ENCODE assay signal across 13 cellular contexts in the genomic region with DNA sequence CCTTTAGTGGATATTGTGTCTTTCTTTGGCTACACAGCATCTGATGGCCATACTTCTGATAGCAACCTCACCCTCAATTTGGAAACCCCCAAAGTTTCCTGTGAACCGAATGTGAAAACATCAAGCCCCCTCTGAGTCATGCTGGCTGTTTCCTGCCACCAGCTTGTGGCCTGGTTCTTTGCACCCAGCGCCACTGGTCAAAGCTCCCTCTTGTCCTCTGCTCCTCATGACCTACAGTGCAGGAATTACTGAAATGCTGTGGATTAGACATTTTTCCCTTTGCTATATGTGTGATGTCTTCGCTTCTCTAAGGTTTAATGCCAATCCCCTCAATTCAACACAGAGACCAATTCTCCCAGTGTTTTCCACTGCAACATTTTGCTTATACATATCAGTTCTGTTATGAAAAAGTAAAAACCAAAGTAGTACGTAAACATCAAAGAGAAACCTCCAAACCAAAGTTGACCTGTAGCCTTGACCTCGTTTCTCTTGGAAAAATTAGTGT.
DNase-seq lines count a peak whose midpoint lies in the region; ATAC-seq lines count a peak whose summit lies in the region.
"Had no signal": no experiment of that assay in that cellular context is flagged by ENCODE, and none has a peak within 500 bp of the region (broad histone marks: within the 10 kb centered on the region; RNA-seq: fewer than 3 reads in every experiment).

No MANE protein-coding gene starts in this region.

- ATAC-seq in GM18870 (IDR thresholded peaks at IDR 0.05; ENCODE audit: unreplicated experiment): peak; percentile 89
- peak; percentile 87 for ATAC-seq in GM21447 (IDR thresholded peaks at IDR 0.05; ENCODE audit: unreplicated experiment)
- ATAC-seq in HG03060 (IDR thresholded peaks at IDR 0.05; ENCODE audit: low read depth, unreplicated experiment): peak; percentile 83
- ATAC-seq in effector memory CD8-positive, alpha-beta T cell (replicated peaks): peak; percentile 60
- ATAC-seq in Right ventricle myocardium superior (ENCODE audit: poor library complexity): no peak
- ATAC-seq: activated CD4-positive, alpha-beta T cell treated with anti-CD3 and anti-CD28 coated beads for 36 hours had no signal

- no peaks in the 10 kb centered on the region for H3K36me3 Mint-ChIP-seq in effector memory CD8-positive, alpha-beta T cell (ENCODE audit: insufficient read depth)
- H3K36me3 Mint-ChIP-seq: activated naive CD8-positive, alpha-beta T cell had no signal

- H3K27me3 Mint-ChIP-seq in effector memory CD8-positive, alpha-beta T cell: no peaks in the 10 kb centered on the region
- H3K27me3 Mint-ChIP-seq: activated CD4-positive, alpha-beta T cell treated with anti-CD3 and anti-CD28 coated beads for 36 hours; activated naive CD8-positive, alpha-beta T cell; dendritic cell treated with granulocyte-macrophage colony-stimulating factor and Interleukin-4, amounts not matched to agents 40 ng/mL and 50 ng/mL, for 4 days had no signal

- no peak overlapping the region for H3K27ac Mint-ChIP-seq in effector memory CD8-positive, alpha-beta T cell
- H3K27ac Mint-ChIP-seq: activated CD4-positive, alpha-beta T cell treated with anti-CD3 and anti-CD28 coated beads for 36 hours; activated naive CD8-positive, alpha-beta T cell; dendritic cell treated with granulocyte-macrophage colony-stimulating factor and Interleukin-4, amounts not matched to agents 40 ng/mL and 50 ng/mL, for 4 days had no signal

- peak overlapping the region in 1 of 2 donors; percentile 2 for H3K4me3 Mint-ChIP-seq in effector memory CD8-positive, alpha-beta T cell
- H3K4me3 Mint-ChIP-seq: activated CD4-positive, alpha-beta T cell treated with anti-CD3 and anti-CD28 coated beads for 36 hours; activated naive CD8-positive, alpha-beta T cell; dendritic cell treated with granulocyte-macrophage colony-stimulating factor and Interleukin-4, amounts not matched to agents 40 ng/mL and 50 ng/mL, for 4 days had no signal

- H3K9me3 Mint-ChIP-seq in effector memory CD8-positive, alpha-beta T cell: peaks cover 0 to 3% of the 10 kb centered on the region in 2 donors

- intact Hi-C loops in Right ventricle myocardium superior (cut with DNase I): no loop called here

- no peak for DNase-seq in effector memory CD8-positive, alpha-beta T cell
- no peak for DNase-seq in Right ventricle myocardium superior
- DNase-seq in NCI-H69 (lab: John Stamatoyannopoulos, UW): no peak
- no peak for DNase-seq in amygdala (lab: John Stamatoyannopoulos, UW)
- no peak for DNase-seq in iPS-NIHi11 (ENCODE audit: low spot score)
- DNase-seq: activated CD4-positive, alpha-beta T cell treated with anti-CD3 and anti-CD28 coated beads for 36 hours; NCI-H446; retina had no signal

- H3K4me1 Mint-ChIP-seq in effector memory CD8-positive, alpha-beta T cell (ENCODE audit: low read depth in 2 of 2): peaks cover 0 to 3% of the 10 kb centered on the region in 2 donors
- H3K4me1 Mint-ChIP-seq: activated CD4-positive, alpha-beta T cell treated with anti-CD3 and anti-CD28 coated beads for 36 hours had no signal
